Comparison of ENCODE assay signal across 12 cellular contexts in genomic region chr13:29754486-29754806, GRCh38.
DNase-seq lines count a peak whose midpoint lies in the region; ATAC-seq and TF ChIP-seq lines count a peak whose summit lies in the region.
"Had no signal": no experiment of that assay in that cellular context is flagged by ENCODE, and none has a peak within 500 bp of the region (broad histone marks: within the 10 kb centered on the region; RNA-seq: fewer than 3 reads in every experiment).

No MANE protein-coding gene starts in this region.

- H4K20me1 ChIP-seq in osteoblast (ENCODE audit: insufficient read depth, low read length) = no peaks in the 10 kb centered on the region

- H3K4me3 ChIP-seq in brain microvascular endothelial cell (ENCODE audit: low read depth, low read length) (no peak overlapping the region), osteoblast (ENCODE audit: insufficient read depth, low read length) (no peak overlapping the region)

- H3K27ac ChIP-seq in brain microvascular endothelial cell (no peak overlapping the region), osteoblast (ENCODE audit: low read depth, low read length) (no peak overlapping the region)

- no peaks in the 10 kb centered on the region for H3K27me3 ChIP-seq in brain microvascular endothelial cell (replicated peaks)
- no peaks in the 10 kb centered on the region for H3K27me3 ChIP-seq in osteoblast (ENCODE audit: insufficient read depth, low read length)

- no peaks in the 10 kb centered on the region for H3K9me3 ChIP-seq in osteoblast (ENCODE audit: low read depth, low read length)

- no peaks in the 10 kb centered on the region for H3K79me2 ChIP-seq in osteoblast (ENCODE audit: insufficient read depth, low read length)

- in situ Hi-C loops in brain microvascular endothelial cell (cut with HindIII; ENCODE audit: low pct_ligation_motif_present, low sequenced_read_pairs) = loop anchor here (25.0 kb wide), 1 partner anchor 358 kb away; no protein-coding TSS in a partner anchor

- H3K4me2 ChIP-seq in osteoblast (ENCODE audit: insufficient read depth, low read length) = peak overlapping the region; percentile 9

- no peak for ATAC-seq in HG03460 (IDR thresholded peaks at IDR 0.05; ENCODE audit: unreplicated experiment)
- ATAC-seq in GM19328 (IDR thresholded peaks at IDR 0.05; ENCODE audit: unreplicated experiment) = no peak
- ATAC-seq: Panc1 had no signal

- H2AFZ ChIP-seq in osteoblast (ENCODE audit: low read length) = peak overlapping the region; percentile 12

- peaks cover 5% of the 10 kb centered on the region for H3K4me1 ChIP-seq in osteoblast (ENCODE audit: insufficient read depth, low read length)

- no peaks in the 10 kb centered on the region for H3K36me3 ChIP-seq in brain microvascular endothelial cell (replicated peaks)
- H3K36me3 ChIP-seq in osteoblast (ENCODE audit: insufficient read depth, low read length) = no peaks in the 10 kb centered on the region

- TF ChIP-seq CTCF in brain microvascular endothelial cell (IDR thresholded peaks at IDR 0.05; ENCODE audit: low read depth, low read length, missing control alignments) = no peak
- TF ChIP-seq CTCF in osteoblast (IDR thresholded peaks at IDR 0.05; ENCODE audit: extremely low read depth, low read depth, low read length) = no peak

- DNase-seq in NCI-H526 (lab: John Stamatoyannopoulos, UW) (peak; percentile 12 to 34), NCI-H526 treated with DMSO at 0.1 percent for 48 hours (lab: John Stamatoyannopoulos, UW) (no peak), NAMALWA (ENCODE audit: low spot score) (peak; percentile 28), brain microvascular endothelial cell (peak; percentile 45), osteoblast (ENCODE audit: insufficient read length, low spot score, missing footprints) (no peak), NCI-H524 (lab: John Stamatoyannopoulos, UW) (no peak)
- DNase-seq: glutamatergic neuron, naive B cell, NCI-H1092 treated with DMSO at 0.1 percent for 48 hours had no signal

Comparison
In these comparisons a context has a peak if more than half of its experiments do, and no peak if none do; other contexts are left out.
1. DNase-seq: peak in NCI-H526 (2 of 2), NAMALWA (single experiment) and brain microvascular endothelial cell (single experiment); none in NCI-H526 treated with DMSO at 0.1 percent for 48 hours (single experiment), osteoblast (single experiment) and NCI-H524 (0 of 2).